ENCODE assay signal across 8 cellular contexts in genomic region chr10:103504181-103504783, GRCh38. TPM values are rescaled to one million over a fixed set of nuclear protein-coding genes. Genes with fewer than 3 reads are reported as not detected.
DNase-seq lines count a peak whose midpoint lies in the region; ATAC-seq, FAIRE-seq and TF ChIP-seq lines count a peak whose summit lies in the region.

No MANE protein-coding gene starts in this region.

- peak; percentile 88 for ATAC-seq in DND-41 (ENCODE audit: insufficient read depth, low read depth)

- no peak for FAIRE-seq in frontal cortex (lab: Jason Lieb, UNC)

- no peaks in the 10 kb centered on the region for H3K36me3 ChIP-seq in DND-41 (ENCODE audit: insufficient read depth, low read length)

- H2AFZ ChIP-seq in DND-41 (ENCODE audit: low read depth, low read length): no peak overlapping the region

- H3K9me3 ChIP-seq in DND-41 (ENCODE audit: insufficient read depth, low read length, severe bottlenecking): no peaks in the 10 kb centered on the region

- no peak for TF ChIP-seq CTCF in DND-41 (IDR thresholded peaks at IDR 0.05; ENCODE audit: borderline replicate concordance, extremely low read depth, low read length, poor library complexity, severe bottlenecking)

- no peaks in the 10 kb centered on the region for H3K79me2 ChIP-seq in DND-41 (ENCODE audit: insufficient read depth, low read length)

- H3K4me2 ChIP-seq in DND-41 (ENCODE audit: insufficient read depth, low read length): no peak overlapping the region

- DNase-seq in DND-41 (peak; percentile 59), LoVo (ENCODE audit: low spot score) (peak; percentile 78), iris pigment epithelial cell (ENCODE audit: low read depth) (peak; percentile 99), HT-29 (ENCODE audit: low spot score) (no peak), frontal cortex (ENCODE audit: low spot score in 2 of 2) (no peak), NCI-H345 treated with DMSO at 0.1 percent for 48 hours (lab: John Stamatoyannopoulos, UW; ENCODE audit: unreplicated experiment) (no peak), anterior cingulate cortex (lab: John Stamatoyannopoulos, UW) (no peak)
- peak; percentile 55 to 56 for DNase-seq in activated T-cell treated with anti-CD3 and anti-CD28 coated beads, Interleukin-2, amount 50 U/mL, for 48 hours

- H3K4me3 ChIP-seq in DND-41 (ENCODE audit: low read depth in 1 of 2, low read length in 2 of 2): no peak overlapping the region

- no peak overlapping the region for H3K27ac ChIP-seq in DND-41 (ENCODE audit: low read length)

- no peaks in the 10 kb centered on the region for H4K20me1 ChIP-seq in DND-41 (ENCODE audit: insufficient read depth, low read length)

- H3K4me1 ChIP-seq in DND-41 (ENCODE audit: insufficient read depth, low read length): peaks cover 13% of the 10 kb centered on the region

- peaks cover 40% of the 10 kb centered on the region for H3K27me3 ChIP-seq in DND-41 (ENCODE audit: insufficient read depth, low read length, poor library complexity)

- H3K9ac ChIP-seq in DND-41 (ENCODE audit: low read depth, low read length): no peak overlapping the region

RNA-seq across cellular contexts. Expression of gene NEURL1, which starts 10.8 kb away (rescaled TPM):
- total RNA-seq in HT-29 (2014; rRNA removed; shearing (Covaris generic)): 5.4 and 7.2 TPM in 2 replicates
- 25.7 TPM for total RNA-seq in frontal cortex

RNA-seq across cellular contexts. Expression of gene CALHM3, which starts 25.2 kb away (rescaled TPM):
- total RNA-seq in HT-29 (2014; rRNA removed; shearing (Covaris generic)): not detected in 2 replicates
- not detected for total RNA-seq in frontal cortex

RNA-seq across cellular contexts. Expression of gene CALHM1, which starts 45.6 kb away (rescaled TPM):
- not detected in 2 replicates for total RNA-seq in HT-29 (2014; rRNA removed; shearing (Covaris generic))
- not detected for total RNA-seq in frontal cortex

RNA-seq across cellular contexts. Expression of gene CALHM2, which starts 52.1 kb away (rescaled TPM):
- total RNA-seq in HT-29 (2014; rRNA removed; shearing (Covaris generic)): 3.0 and 3.3 TPM in 2 replicates
- total RNA-seq in frontal cortex: 1.6 TPM

Comparison
In these comparisons a context has a peak if more than half of its experiments do, and no peak if none do; other contexts are left out.
1. DNase-seq: peak in DND-41 (single experiment), LoVo (single experiment), activated T-cell treated with anti-CD3 and anti-CD28 coated beads, Interleukin-2, amount 50 U/mL, for 48 hours (2 of 2) and iris pigment epithelial cell (single experiment); none in HT-29 (single experiment), frontal cortex (0 of 2), NCI-H345 treated with DMSO at 0.1 percent for 48 hours (single experiment) and anterior cingulate cortex (0 of 58).